18 cellular contexts compared by ENCODE assay signal in genomic region chr2:8570637-8571036, GRCh38.
A peak's percentile ranks its signal among the peaks of the same experiment; 100 is the strongest.
DNase-seq lines count a peak whose midpoint lies in the region; TF ChIP-seq lines count a peak whose summit lies in the region.
"Had no signal": no experiment of that assay in that cellular context is flagged by ENCODE, and none has a peak within 500 bp of the region (broad histone marks: within the 10 kb centered on the region; RNA-seq: fewer than 3 reads in every experiment).

No MANE protein-coding gene starts in this region.

- intact Hi-C loops in stomach (cut with DNase I; ENCODE audit: low total_unique reads): no loop called here

- no peaks in the 10 kb centered on the region for H3K79me1 ChIP-seq in H9 (ENCODE audit: insufficient read depth, low read depth, low read length, poor library complexity, severe bottlenecking)

- H3K27me3 Mint-ChIP-seq in H9 (ENCODE audit: low read depth) (no peaks in the 10 kb centered on the region), chondrocyte (ENCODE audit: low read depth) (peaks cover 5% of the 10 kb centered on the region), neural progenitor cell (ENCODE audit: insufficient read depth, low read depth) (peaks cover 16% of the 10 kb centered on the region)
- H3K27me3 Mint-ChIP-seq in activated naive CD8-positive, alpha-beta T cell treated with anti-CD3 and anti-CD28 coated beads for 36 hours: peaks cover 17% of the 10 kb centered on the region
- H3K27me3 Mint-ChIP-seq: CD4-positive, CD25-positive, alpha-beta regulatory T cell had no signal

- no peaks in the 10 kb centered on the region for H4K20me1 ChIP-seq in H9 (ENCODE audit: control insufficient read depth, insufficient read depth, insufficient read length)
- no peaks in the 10 kb centered on the region for H4K20me1 ChIP-seq in neural progenitor cell (ENCODE audit: low read depth)
- H4K20me1 ChIP-seq in hepatocyte (ENCODE audit: insufficient read depth, poor library complexity, severe bottlenecking): no peaks in the 10 kb centered on the region

- H3K9me3 ChIP-seq in H9 (ENCODE audit: control insufficient read depth, low read depth, low read length) (no peaks in the 10 kb centered on the region), neural progenitor cell (ENCODE audit: low read depth) (no peaks in the 10 kb centered on the region), stomach (no peaks in the 10 kb centered on the region), hepatocyte (ENCODE audit: low read depth) (no peaks in the 10 kb centered on the region)
- H3K9me3 ChIP-seq: HAP-1 had no signal

- H4K5ac ChIP-seq in H9 (ENCODE audit: insufficient read length, low read depth, low read length): no peak overlapping the region

- no peak overlapping the region for H3K56ac ChIP-seq in H9 (ENCODE audit: insufficient read length, low read depth, low read length)

- H3K36me3 Mint-ChIP-seq in H9 (ENCODE audit: insufficient read depth in 1 of 3, low read depth in 3 of 3) (no peaks in the 10 kb centered on the region), chondrocyte (ENCODE audit: low read depth) (no peaks in the 10 kb centered on the region), neural progenitor cell (no peaks in the 10 kb centered on the region)
- no peaks in the 10 kb centered on the region for H3K36me3 Mint-ChIP-seq in activated naive CD8-positive, alpha-beta T cell treated with anti-CD3 and anti-CD28 coated beads for 36 hours
- H3K36me3 Mint-ChIP-seq: CD4-positive, CD25-positive, alpha-beta regulatory T cell had no signal

- H2AFZ ChIP-seq in H9 (ENCODE audit: low read length): no peak overlapping the region
- H2AFZ ChIP-seq in neural progenitor cell (replicated peaks): no peak overlapping the region
- H2AFZ ChIP-seq in hepatocyte: no peak overlapping the region

- H3K9ac ChIP-seq in H9 (ENCODE audit: extremely low read depth, insufficient read length, low read length): no peak overlapping the region
- no peak overlapping the region for H3K9ac ChIP-seq in neural progenitor cell
- H3K9ac ChIP-seq: KMS-11 had no signal

- no peak overlapping the region for H2AK5ac ChIP-seq in H9 (ENCODE audit: insufficient read length, low read length)

- DNase-seq in H9 (peak; percentile 18), chondrocyte (ENCODE audit: low spot score) (peak; percentile 72), neural progenitor cell (ENCODE audit: low spot score) (no peak), stomach (peak; percentile 23), hepatocyte (ENCODE audit: low spot score) (no peak)
- no peak for DNase-seq in effector CD4-positive, alpha-beta T cell
- DNase-seq in activated naive CD8-positive, alpha-beta T cell treated with anti-CD3 and anti-CD28 coated beads for 36 hours: no peak
- DNase-seq: ACHN; CD4-positive, CD25-positive, alpha-beta regulatory T cell; COR-L47; GDM1; NCI-H1436; NCI-H2029 treated with DMSO at 0.1 percent for 48 hours; NCI-H2171; NCI-H526 had no signal

- H3K36me3 ChIP-seq in neural progenitor cell (no peaks in the 10 kb centered on the region), stomach (no peaks in the 10 kb centered on the region), hepatocyte (replicated peaks; ENCODE audit: insufficient read depth, low read depth) (no peaks in the 10 kb centered on the region)
- H3K36me3 ChIP-seq: HAP-1 had no signal

- H4K8ac ChIP-seq in H9 (replicated peaks; ENCODE audit: insufficient read length, low read depth, low read length): no peak overlapping the region

- H3T11ph ChIP-seq in H9 (ENCODE audit: low read length): no peak overlapping the region

- H3K4me2 ChIP-seq in H9 (ENCODE audit: insufficient read depth, insufficient read length, low read length) (no peak overlapping the region), neural progenitor cell (no peak overlapping the region), hepatocyte (no peak overlapping the region)
- H3K4me2 ChIP-seq: KMS-11 had no signal

- no peak overlapping the region for H3K27ac Mint-ChIP-seq in H9
- no peak overlapping the region for H3K27ac Mint-ChIP-seq in chondrocyte (ENCODE audit: unreplicated experiment)
- peak overlapping the region; percentile 64 for H3K27ac Mint-ChIP-seq in neural progenitor cell
- no peak overlapping the region for H3K27ac Mint-ChIP-seq in activated naive CD8-positive, alpha-beta T cell treated with anti-CD3 and anti-CD28 coated beads for 36 hours
- H3K27ac Mint-ChIP-seq: CD4-positive, CD25-positive, alpha-beta regulatory T cell had no signal

- no peaks in the 10 kb centered on the region for H3K79me2 ChIP-seq in H9 (ENCODE audit: insufficient read depth, low read length)
- no peaks in the 10 kb centered on the region for H3K79me2 ChIP-seq in neural progenitor cell (ENCODE audit: low read depth)
- H3K79me2 ChIP-seq in hepatocyte: no peaks in the 10 kb centered on the region

- no CpG with 5 or more reads among the region's 14 CpGs for WGBS in H9 (ENCODE audit: extremely low coverage, insufficient read length, low lambda C conversion rate)
- 92 to 99% (median 97%) methylated on average over 11 to 14 of the region's 14 CpGs for WGBS in stomach, 5 donors
- 96% methylated on average over 14 of the region's 14 CpGs for WGBS in hepatocyte (ENCODE audit: low lambda C conversion rate, missing lambda C conversion rate)

- no peak for TF ChIP-seq POLR2A in stomach (IDR thresholded peaks at IDR 0.05)

- no peak overlapping the region for H3K4ac ChIP-seq in H9 (ENCODE audit: low read depth, low read length)

- H3K9me3 Mint-ChIP-seq in H9: no peaks in the 10 kb centered on the region
- H3K9me3 Mint-ChIP-seq in chondrocyte (ENCODE audit: low read depth): no peaks in the 10 kb centered on the region
- H3K9me3 Mint-ChIP-seq in neural progenitor cell: peaks cover 2% of the 10 kb centered on the region
- H3K9me3 Mint-ChIP-seq in activated naive CD8-positive, alpha-beta T cell treated with anti-CD3 and anti-CD28 coated beads for 36 hours: no peaks in the 10 kb centered on the region

- no peak overlapping the region for H3K14ac ChIP-seq in H9 (ENCODE audit: insufficient read depth, low read length)

- no peak overlapping the region for H3K18ac ChIP-seq in H9 (ENCODE audit: insufficient read length, low read depth, low read length)

- no peak for TF ChIP-seq EP300 in stomach (IDR thresholded peaks at IDR 0.05)

- H3K4me1 ChIP-seq in H9 (ENCODE audit: insufficient read depth, low read length): 0 out of 2 replicates have a peak, but pooled peaks cover 2% of the 10 kb centered on the region
- H3K4me1 ChIP-seq in neural progenitor cell: peaks cover 6% of the 10 kb centered on the region
- peaks cover 11 to 24% (median 13%) of the 10 kb centered on the region in 4 donors for H3K4me1 ChIP-seq in stomach
- peaks cover 35% of the 10 kb centered on the region for H3K4me1 ChIP-seq in hepatocyte (ENCODE audit: insufficient read depth)
- H3K4me1 ChIP-seq: HAP-1 had no signal

- H3K9me2 ChIP-seq in hepatocyte (replicated peaks; ENCODE audit: insufficient read depth): no peaks in the 10 kb centered on the region

- TF ChIP-seq CTCF in H9 (conservative IDR thresholded peaks at IDR 0.05) (no peak), chondrocyte (IDR thresholded peaks at IDR 0.05) (no peak), neural progenitor cell (IDR thresholded peaks at IDR 0.05) (no peak), stomach (IDR thresholded peaks at IDR 0.05) (no peak), hepatocyte (IDR thresholded peaks at IDR 0.05; ENCODE audit: poor library complexity) (no peak)

- no peak overlapping the region for H3K23ac ChIP-seq in H9 (ENCODE audit: insufficient read length, low read depth, low read length)

- no peak overlapping the region for H4K91ac ChIP-seq in H9 (ENCODE audit: insufficient read length, low read depth, low read length)

- H2BK20ac ChIP-seq in H9 (ENCODE audit: low read depth, low read length, poor library complexity, severe bottlenecking): no peak overlapping the region

- H3K27ac ChIP-seq in H9 (ENCODE audit: insufficient read length, low read depth, low read length) (no peak overlapping the region), neural progenitor cell (no peak overlapping the region), stomach (no peak overlapping the region), hepatocyte (no peak overlapping the region)
- H3K27ac ChIP-seq: HL-60, KMS-11 had no signal

- H3K4me1 Mint-ChIP-seq in H9 (peaks cover 38 to 40% of the 10 kb centered on the region in 2 experiments), chondrocyte (ENCODE audit: low read depth) (peaks cover 11% of the 10 kb centered on the region), neural progenitor cell (peaks cover 55% of the 10 kb centered on the region)
- peaks cover 15% of the 10 kb centered on the region for H3K4me1 Mint-ChIP-seq in activated naive CD8-positive, alpha-beta T cell treated with anti-CD3 and anti-CD28 coated beads for 36 hours

- H3K4me3 Mint-ChIP-seq in H9: no peak overlapping the region
- H3K4me3 Mint-ChIP-seq in chondrocyte (ENCODE audit: unreplicated experiment): no peak overlapping the region
- no peak overlapping the region for H3K4me3 Mint-ChIP-seq in neural progenitor cell
- H3K4me3 Mint-ChIP-seq in activated naive CD8-positive, alpha-beta T cell treated with anti-CD3 and anti-CD28 coated beads for 36 hours: no peak overlapping the region
- H3K4me3 Mint-ChIP-seq: CD4-positive, CD25-positive, alpha-beta regulatory T cell had no signal

- no peak overlapping the region for H2BK12ac ChIP-seq in H9 (ENCODE audit: insufficient read length, low read depth, low read length)

- no peak overlapping the region for H2BK120ac ChIP-seq in H9 (ENCODE audit: low read depth, low read length, poor library complexity, severe bottlenecking)

- H3K23me2 ChIP-seq in H9 (ENCODE audit: insufficient read length, low read depth, low read length, poor library complexity, severe bottlenecking): no peaks in the 10 kb centered on the region

- H2BK5ac ChIP-seq in H9 (ENCODE audit: insufficient read length, low read length): no peak overlapping the region

- no peak overlapping the region for H2BK15ac ChIP-seq in H9 (ENCODE audit: low read depth, low read length)

- H3K27me3 ChIP-seq in H9 (ENCODE audit: insufficient read depth, low read length) (0 out of 2 replicates have a peak, but pooled peaks cover 3% of the 10 kb centered on the region), neural progenitor cell (no peaks in the 10 kb centered on the region), stomach (no peaks in the 10 kb centered on the region), hepatocyte (no peaks in the 10 kb centered on the region)

- no peaks in the 10 kb centered on the region for H3F3A ChIP-seq in neural progenitor cell (ENCODE audit: low read depth)

- H3K4me3 ChIP-seq in neural progenitor cell: no peak overlapping the region
- H3K4me3 ChIP-seq in stomach: no peak overlapping the region
- H3K4me3 ChIP-seq in hepatocyte: no peak overlapping the region
- H3K4me3 ChIP-seq: HAP-1 had no signal

Comparison
In these comparisons a context has a peak if more than half of its experiments do, and no peak if none do; other contexts are left out.
1. DNase-seq: peak in H9 (single experiment), chondrocyte (single experiment) and stomach (single experiment); none in neural progenitor cell (single experiment), effector CD4-positive, alpha-beta T cell (single experiment), hepatocyte (single experiment) and activated naive CD8-positive, alpha-beta T cell treated with anti-CD3 and anti-CD28 coated beads for 36 hours (single experiment).